Comparison of ENCODE assay signal across 1 cellular context in genomic region chr4:184287697-184288255, GRCh38.
A peak's percentile ranks its signal among the peaks of the same experiment; 100 is the strongest.
TF ChIP-seq lines count a peak whose summit lies in the region.

No MANE protein-coding gene starts in this region.

TF ChIP-seq in HepG2, 621 proteins besides CTCF, POLR2A, EP300 and RAD21 (continued from another document and continues in another):
- no peak for TF ChIP-seq ZFP91 (CRISPR knock-in tag; IDR thresholded peaks at IDR 0.05; ENCODE audit: borderline replicate concordance)
- no peak for TF ChIP-seq ZSCAN30 (CRISPR knock-in tag; IDR thresholded peaks at IDR 0.05)
- no peak for TF ChIP-seq ZNF350 (CRISPR knock-in tag; IDR thresholded peaks at IDR 0.05; ENCODE audit: borderline replicate concordance, low read depth)
- TF ChIP-seq TBX3 (IDR thresholded peaks at IDR 0.05; ENCODE audit: borderline replicate concordance) = no peak
- TF ChIP-seq JARID2 (CRISPR knock-in tag; IDR thresholded peaks at IDR 0.05; ENCODE audit: insufficient replicate concordance) = no peak
- no peak for TF ChIP-seq TRAFD1 (CRISPR knock-in tag; IDR thresholded peaks at IDR 0.05; ENCODE audit: borderline replicate concordance)
- TF ChIP-seq ZBTB37 (CRISPR knock-in tag; IDR thresholded peaks at IDR 0.05) = no peak
- no peak for TF ChIP-seq DMTF1 (CRISPR knock-in tag; IDR thresholded peaks at IDR 0.05)
- no peak for TF ChIP-seq THAP9 (CRISPR knock-in tag; IDR thresholded peaks at IDR 0.05; ENCODE audit: borderline replicate concordance)
- TF ChIP-seq JUNB (CRISPR knock-in tag; IDR thresholded peaks at IDR 0.05; ENCODE audit: borderline replicate concordance) = no peak
- TF ChIP-seq REXO4 (CRISPR knock-in tag; IDR thresholded peaks at IDR 0.05; ENCODE audit: borderline replicate concordance) = no peak
- TF ChIP-seq ZNF749 (CRISPR knock-in tag; IDR thresholded peaks at IDR 0.05; ENCODE audit: borderline replicate concordance) = no peak
- TF ChIP-seq ARID4A (CRISPR knock-in tag; IDR thresholded peaks at IDR 0.05; ENCODE audit: borderline replicate concordance) = peak; percentile 49; the same call in 1 of the 2 replicates
- TF ChIP-seq IKZF5 (CRISPR knock-in tag; IDR thresholded peaks at IDR 0.05) = 0 out of 2 replicates have a peak, but pooled peaks have one; percentile 41
- TF ChIP-seq ZNF280D (CRISPR knock-in tag; IDR thresholded peaks at IDR 0.05) = no peak
- TF ChIP-seq KLF13 (CRISPR knock-in tag; IDR thresholded peaks at IDR 0.05) = no peak
- TF ChIP-seq SIN3B (IDR thresholded peaks at IDR 0.05; ENCODE audit: low read length) = no peak
- TF ChIP-seq AFF4 (CRISPR knock-in tag; IDR thresholded peaks at IDR 0.05) = no peak
- TF ChIP-seq SRSF4 (IDR thresholded peaks at IDR 0.05; ENCODE audit: low read depth, low read length, poor library complexity, severe bottlenecking) = no peak
- TF ChIP-seq ZFP36L1 (CRISPR knock-in tag; IDR thresholded peaks at IDR 0.05) = no peak
- peak; percentile 84 for TF ChIP-seq STAG1 (CRISPR knock-in tag; IDR thresholded peaks at IDR 0.05)
- no peak for TF ChIP-seq SATB2 (CRISPR knock-in tag; IDR thresholded peaks at IDR 0.05)
- TF ChIP-seq ZBTB21 (CRISPR knock-in tag; IDR thresholded peaks at IDR 0.05) = no peak
- TF ChIP-seq ATRX (CRISPR knock-in tag; IDR thresholded peaks at IDR 0.05; ENCODE audit: borderline replicate concordance) = no peak
- TF ChIP-seq MZF1 (CRISPR knock-in tag; IDR thresholded peaks at IDR 0.05; ENCODE audit: borderline replicate concordance) = no peak
- TF ChIP-seq ZNF772 (CRISPR knock-in tag; IDR thresholded peaks at IDR 0.05) = no peak
- TF ChIP-seq THRA (CRISPR knock-in tag; IDR thresholded peaks at IDR 0.05; ENCODE audit: borderline replicate concordance) = no peak
